In the genomic region with DNA sequence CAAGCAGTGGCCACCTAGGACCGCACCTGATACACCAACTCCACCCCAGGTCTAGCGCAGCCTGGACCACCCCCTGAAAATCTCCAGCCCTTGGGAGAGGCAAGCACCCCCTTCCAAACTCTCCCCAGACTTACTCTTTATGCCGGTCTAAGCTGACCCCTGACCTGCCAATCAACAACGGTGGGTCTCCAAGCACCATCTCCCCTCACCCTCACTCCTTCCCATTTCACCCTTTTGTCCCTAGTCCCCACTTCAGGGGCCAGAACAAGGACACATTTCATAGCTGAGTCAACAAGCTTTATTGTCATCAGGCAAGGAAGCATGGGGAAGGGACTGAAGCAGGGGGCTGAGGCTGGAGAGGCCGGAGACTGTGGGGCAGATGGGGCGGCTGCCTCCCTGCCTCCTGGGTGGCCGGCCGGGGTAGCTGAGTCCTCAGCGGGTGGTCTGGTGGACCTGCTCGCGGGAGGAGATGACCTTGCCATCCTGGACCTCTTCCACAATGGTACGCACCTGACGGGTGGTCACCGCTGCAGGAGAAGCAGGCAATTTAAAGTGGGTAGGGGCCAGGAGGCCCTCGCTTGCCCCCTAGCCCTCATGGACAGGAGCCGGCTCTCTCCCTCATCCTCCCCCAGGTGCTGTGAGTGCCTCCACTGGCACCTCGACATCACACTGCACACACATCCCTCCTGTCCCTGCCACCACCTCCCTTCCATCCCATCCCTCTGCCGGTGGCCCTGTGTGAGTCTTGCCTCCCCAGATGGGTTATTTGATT, we compare ENCODE assay signal across 23 cellular contexts. TPM values are rescaled to one million over a fixed set of nuclear protein-coding genes. Genes with fewer than 3 reads are reported as not detected.
DNase-seq lines count a peak whose midpoint lies in the region; ATAC-seq, FAIRE-seq and TF ChIP-seq lines count a peak whose summit lies in the region.
"Had no signal": no experiment of that assay in that cellular context is flagged by ENCODE, and none has a peak within 500 bp of the region (broad histone marks: within the 10 kb centered on the region; RNA-seq: fewer than 3 reads in every experiment).

No MANE protein-coding gene starts in this region.

- DNase-seq in Right ventricle myocardium inferior (ENCODE audit: missing footprints) (peak; percentile 52), Right ventricle myocardium superior (no peak), bronchial epithelial cell (ENCODE audit: low read depth) (peak; percentile 95), neural crest cell (ENCODE audit: low read depth, low spot score) (no peak), SW480 (ENCODE audit: low spot score) (no peak), HUDEP-2 (lab: John Stamatoyannopoulos, UW; ENCODE audit: unreplicated experiment in 76 of 76) (no peak)
- DNase-seq: activated CD8-positive, alpha-beta T cell treated with anti-CD3 and anti-CD28 coated beads for 36 hours; activated gamma-delta T cell treated with Interleukin-2 at 50 U/mL for 16 hours; BE2C; dermis blood vessel endothelial cell; H9; heart left ventricle; Kasumi-1; left cardiac atrium; NCI-H1048; NCI-H1930; stimulated activated CD4-positive, alpha-beta T cell treated with anti-CD3 and anti-CD28 coated beads, Interleukin-2, amount 100 ng/mL, for 24 hours; uterus had no signal

- H3K4me3 ChIP-seq in bronchial epithelial cell (ENCODE audit: low read depth, low read length), result no peak overlapping the region
- H3K4me3 ChIP-seq: heart left ventricle, uterus had no signal

- peak; percentile 97 for FAIRE-seq in bronchial epithelial cell (lab: Jason Lieb, UNC)

- no peaks in the 10 kb centered on the region for H3K4me1 Mint-ChIP-seq in neural crest cell
- H3K4me1 Mint-ChIP-seq: memory B cell; stimulated activated effector memory CD8-positive, alpha-beta T cell treated with anti-CD3 and anti-CD28 coated beads, Interleukin-12 subunit alpha, Interleukin-12 subunit beta, amount 100 ng/mL, for 72 hours had no signal

- H3K27ac Mint-ChIP-seq in neural crest cell (ENCODE audit: unreplicated experiment), result peak overlapping the region; percentile 14
- H3K27ac Mint-ChIP-seq: activated CD8-positive, alpha-beta T cell treated with anti-CD3 and anti-CD28 coated beads for 36 hours; memory B cell; stimulated activated effector memory CD8-positive, alpha-beta T cell treated with anti-CD3 and anti-CD28 coated beads, Interleukin-12 subunit alpha, Interleukin-12 subunit beta, amount 100 ng/mL, for 72 hours had no signal

- intact Hi-C loops in Right ventricle myocardium inferior (cut with DNase I), result no loop called here
- intact Hi-C loops in Right ventricle myocardium superior (cut with DNase I), result no loop called here

- H3K36me3 Mint-ChIP-seq in neural crest cell (ENCODE audit: low read depth), result no peaks in the 10 kb centered on the region
- H3K36me3 Mint-ChIP-seq: memory B cell; stimulated activated effector memory CD8-positive, alpha-beta T cell treated with anti-CD3 and anti-CD28 coated beads, Interleukin-12 subunit alpha, Interleukin-12 subunit beta, amount 100 ng/mL, for 72 hours had no signal

- no peaks in the 10 kb centered on the region for H3K27me3 Mint-ChIP-seq in neural crest cell (ENCODE audit: low read depth)

- H3K9me3 Mint-ChIP-seq in neural crest cell, result no peaks in the 10 kb centered on the region
- H3K9me3 Mint-ChIP-seq: activated CD8-positive, alpha-beta T cell treated with anti-CD3 and anti-CD28 coated beads for 36 hours; H9; memory B cell; stimulated activated effector memory CD8-positive, alpha-beta T cell treated with anti-CD3 and anti-CD28 coated beads, Interleukin-12 subunit alpha, Interleukin-12 subunit beta, amount 100 ng/mL, for 72 hours had no signal

- no peak for TF ChIP-seq CTCF in bronchial epithelial cell (IDR thresholded peaks at IDR 0.05; ENCODE audit: insufficient read depth, low read length, severe bottlenecking)
- no peak for TF ChIP-seq CTCF in neural crest cell (conservative IDR thresholded peaks at IDR 0.05)

- ATAC-seq in Right ventricle myocardium inferior, result no peak
- no peak for ATAC-seq in Right ventricle myocardium superior (ENCODE audit: poor library complexity)
- ATAC-seq in GM19463 (IDR thresholded peaks at IDR 0.05; ENCODE audit: unreplicated experiment), result no peak
- ATAC-seq in HG02840 (IDR thresholded peaks at IDR 0.05; ENCODE audit: low FRiP score, unreplicated experiment), result no peak
- ATAC-seq: activated CD8-positive, alpha-beta T cell treated with anti-CD3 and anti-CD28 coated beads for 36 hours; left cardiac atrium; stimulated activated effector memory CD8-positive, alpha-beta T cell treated with anti-CD3 and anti-CD28 coated beads, Interleukin-12 subunit alpha, Interleukin-12 subunit beta, amount 100 ng/mL, for 72 hours had no signal

- H3K27me3 ChIP-seq in bronchial epithelial cell (ENCODE audit: control insufficient read depth, insufficient read depth, low read length), result no peaks in the 10 kb centered on the region
- H3K27me3 ChIP-seq: BE2C, uterus had no signal

- no peak overlapping the region for H3K4me3 Mint-ChIP-seq in neural crest cell
- H3K4me3 Mint-ChIP-seq: activated CD8-positive, alpha-beta T cell treated with anti-CD3 and anti-CD28 coated beads for 36 hours; memory B cell; stimulated activated effector memory CD8-positive, alpha-beta T cell treated with anti-CD3 and anti-CD28 coated beads, Interleukin-12 subunit alpha, Interleukin-12 subunit beta, amount 100 ng/mL, for 72 hours had no signal

- H3K36me3 ChIP-seq in bronchial epithelial cell (ENCODE audit: control insufficient read depth, insufficient read depth, low read length), result peaks cover 17% of the 10 kb centered on the region
- H3K36me3 ChIP-seq: BE2C, heart left ventricle, uterus had no signal

RNA-seq across cellular contexts. Expression of a gene that starts 5.0 kb away (rescaled TPM):
- not detected for total RNA-seq in Right ventricle myocardium inferior
- not detected for total RNA-seq in Right ventricle myocardium superior
- total RNA-seq in bronchial epithelial cell, result 25,286 and 30,463 TPM in 2 replicates
- total RNA-seq in neural crest cell, result not detected in 2 replicates
- total RNA-seq: activated CD8-positive, alpha-beta T cell treated with anti-CD3 and anti-CD28 coated beads for 36 hours; left cardiac atrium had no signal

RNA-seq across cellular contexts. Expression of a gene that starts 6.8 kb away (rescaled TPM):
- total RNA-seq in Right ventricle myocardium inferior (not detected), Right ventricle myocardium superior (not detected), bronchial epithelial cell (1,390 and 10,131 TPM in 2 replicates), neural crest cell (not detected in 2 replicates)
- total RNA-seq: A673; activated CD8-positive, alpha-beta T cell treated with anti-CD3 and anti-CD28 coated beads for 36 hours; H9; heart left ventricle; uterus had no signal

RNA-seq across cellular contexts. Expression of a gene that starts 32.7 kb away (rescaled TPM):
- total RNA-seq in Right ventricle myocardium inferior, result not detected
- total RNA-seq in Right ventricle myocardium superior, result not detected
- total RNA-seq in bronchial epithelial cell, result 463 and 1,445 TPM in 2 replicates
- total RNA-seq in neural crest cell, result not detected in 2 replicates
- total RNA-seq: A673; activated CD8-positive, alpha-beta T cell treated with anti-CD3 and anti-CD28 coated beads for 36 hours; H9 had no signal

RNA-seq across cellular contexts. Expression of a gene that starts 47.5 kb away (rescaled TPM):
- not detected for total RNA-seq in Right ventricle myocardium inferior
- total RNA-seq in Right ventricle myocardium superior, result not detected
- total RNA-seq in bronchial epithelial cell, result 0.26 and 0.51 TPM in 2 replicates
- total RNA-seq in neural crest cell, result not detected in 2 replicates
- total RNA-seq: A673; activated CD8-positive, alpha-beta T cell treated with anti-CD3 and anti-CD28 coated beads for 36 hours; dermis blood vessel endothelial cell; H9; heart left ventricle; left cardiac atrium had no signal

Comparison
In these comparisons a context has a peak if more than half of its experiments do, and no peak if none do; other contexts are left out.
1. DNase-seq: peak in Right ventricle myocardium inferior (single experiment) and bronchial epithelial cell (single experiment); none in Right ventricle myocardium superior (single experiment), neural crest cell (single experiment), SW480 (single experiment) and HUDEP-2 (0 of 76).
2. RNA of a gene that starts 5.0 kb away (total RNA-seq): 25,286 to 30,463 TPM in bronchial epithelial cell; not detected in neural crest cell, not detected in Right ventricle myocardium inferior (single experiment) and not detected in Right ventricle myocardium superior (single experiment); every median in the first group is over 1,000 times any median in the second.
3. RNA of a gene that starts 6.8 kb away (total RNA-seq): 1,390 to 10,131 TPM in bronchial epithelial cell; not detected in Right ventricle myocardium inferior (single experiment), not detected in Right ventricle myocardium superior (single experiment) and not detected in neural crest cell; every median in the first group is over 1,000 times any median in the second.
4. RNA of a gene that starts 32.7 kb away (total RNA-seq): 463 to 1,445 TPM in bronchial epithelial cell; not detected in Right ventricle myocardium inferior (single experiment), not detected in Right ventricle myocardium superior (single experiment) and not detected in neural crest cell; every median in the first group is over 100 times any median in the second.